ENCODE assay signal across 11 cellular contexts in the genomic region with DNA sequence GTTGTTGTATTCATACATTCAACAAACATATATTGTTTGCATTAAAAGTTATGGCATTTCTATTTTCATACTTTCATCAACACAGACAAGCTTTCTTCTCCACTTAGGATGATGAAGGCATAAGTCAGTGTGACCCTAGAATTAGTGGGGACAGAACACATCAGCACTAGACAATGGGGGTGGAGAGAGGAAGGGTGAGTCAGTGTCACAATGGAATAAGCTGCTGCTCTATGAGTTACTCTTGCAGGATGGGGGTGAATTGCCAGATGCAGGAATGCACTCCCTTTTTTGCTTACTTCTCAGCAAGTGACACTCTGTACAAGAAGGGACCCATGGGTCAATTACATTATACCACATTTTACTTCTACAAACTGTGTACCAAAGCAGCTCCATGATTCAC.
DNase-seq lines count a peak whose midpoint lies in the region; ATAC-seq and FAIRE-seq lines count a peak whose summit lies in the region.
"Had no signal": no experiment of that assay in that cellular context is flagged by ENCODE, and none has a peak within 500 bp of the region (broad histone marks: within the 10 kb centered on the region; RNA-seq: fewer than 3 reads in every experiment).

No MANE protein-coding gene starts in this region.

- no peaks in the 10 kb centered on the region for H3K27me3 ChIP-seq in MG63

- DNase-seq in COLO829 (ENCODE audit: low spot score): peak; percentile 87
- peak; percentile 52 for DNase-seq in MG63
- DNase-seq in non-pigmented ciliary epithelial cell (ENCODE audit: low read depth): peak; percentile 88
- DNase-seq in GM19239 (ENCODE audit: insufficient read length, low spot score): no peak
- no peak for DNase-seq in GDM1 (lab: John Stamatoyannopoulos, UW)
- DNase-seq: activated CD8-positive, alpha-beta memory T cell treated with anti-CD3 and anti-CD28 coated beads, Interleukin-2, amount 50 U/mL, for 4 hours; DMS79 had no signal

- H3K9me3 ChIP-seq in MG63: no peaks in the 10 kb centered on the region

- ATAC-seq in GM19452 (IDR thresholded peaks at IDR 0.05; ENCODE audit: unreplicated experiment): no peak
- ATAC-seq in GM19328 (IDR thresholded peaks at IDR 0.05; ENCODE audit: unreplicated experiment): no peak

- FAIRE-seq in endometrium (lab: Jason Lieb, UNC) (peak; percentile 18), GM19239 (lab: Jason Lieb, UNC) (no peak)
- FAIRE-seq: colon had no signal

- no peak overlapping the region for H3K4me3 ChIP-seq in MG63

- H3K36me3 ChIP-seq in MG63: no peaks in the 10 kb centered on the region

Comparison
In these comparisons a context has a peak if more than half of its experiments do, and no peak if none do; other contexts are left out.
1. DNase-seq: peak in COLO829 (single experiment), MG63 (single experiment) and non-pigmented ciliary epithelial cell (single experiment); none in GM19239 (single experiment) and GDM1 (single experiment).